In genomic region chr5:78659114-78659513, GRCh38 we compare ENCODE assay signal across 17 cellular contexts.
"Had no signal": no experiment of that assay in that cellular context is flagged by ENCODE, and none has a peak within 500 bp of the region (broad histone marks: within the 10 kb centered on the region; RNA-seq: fewer than 3 reads in every experiment).

No MANE protein-coding gene starts in this region.

- H3K27ac Mint-ChIP-seq: endodermal cell; nephron progenitor cell; stimulated activated naive CD8-positive, alpha-beta T cell treated with anti-CD3 and anti-CD28 coated beads, Interleukin-15, Interleukin-2, amounts not matched to agents 100 ng/mL and 50 ng/mL, for 24 hours; T-helper 1 cell treated with Interleukin-12 subunit alpha and Interleukin-12 subunit beta and Interleukin-4 antibody, amounts not matched to agents 30 μg/mL and 1 μg/mL, for 36 hours had no signal

- H3K4me3 ChIP-seq: skin epidermis had no signal

- H3K27ac ChIP-seq: epithelial cell of prostate, skin epidermis had no signal

- ATAC-seq: activated CD4-positive, CD25-positive, alpha-beta regulatory T cell treated with anti-CD3 and anti-CD28 coated beads, Interleukin-2, amount 50 U/mL, for 24 hours; activated T-cell treated with anti-CD3 and anti-CD28 coated beads, Interleukin-2, amount 50 U/mL, for 4 hours had no signal

- H3K9me3 Mint-ChIP-seq: activated T-cell treated with anti-CD3 and anti-CD28 coated beads, Interleukin-2, amount 50 U/mL, for 4 hours; stimulated activated naive CD8-positive, alpha-beta T cell treated with anti-CD3 and anti-CD28 coated beads, Interleukin-15, Interleukin-2, amounts not matched to agents 100 ng/mL and 50 ng/mL, for 24 hours; T-helper 1 cell treated with Interleukin-12 subunit alpha and Interleukin-12 subunit beta and Interleukin-4 antibody, amounts not matched to agents 30 μg/mL and 1 μg/mL, for 36 hours had no signal

- DNase-seq: activated CD4-positive, alpha-beta T cell treated with anti-CD3 and anti-CD28 coated beads, Interleukin-2, amount 50 U/mL, for 1 hour; activated CD8-positive, alpha-beta memory T cell treated with anti-CD3 and anti-CD28 coated beads, Interleukin-2, amount 50 U/mL, for 4 hours; activated naive CD4-positive, alpha-beta T cell treated with anti-CD3 and anti-CD28 coated beads, Interleukin-2, amount 50 U/mL, for 16 hours; activated T-cell treated with anti-CD3 and anti-CD28 coated beads, Interleukin-2, amount 50 U/mL, for 4 hours; central memory CD4-positive, alpha-beta T cell; endodermal cell; hypothalamus; islet precursor cell; midbrain; nephron progenitor cell; occipital lobe; retina had no signal

- H3K4me3 Mint-ChIP-seq: activated T-cell treated with anti-CD3 and anti-CD28 coated beads, Interleukin-2, amount 50 U/mL, for 4 hours; endodermal cell; nephron progenitor cell; stimulated activated naive CD8-positive, alpha-beta T cell treated with anti-CD3 and anti-CD28 coated beads, Interleukin-15, Interleukin-2, amounts not matched to agents 100 ng/mL and 50 ng/mL, for 24 hours; T-helper 1 cell treated with Interleukin-12 subunit alpha and Interleukin-12 subunit beta and Interleukin-4 antibody, amounts not matched to agents 30 μg/mL and 1 μg/mL, for 36 hours had no signal
